In genomic region chr4:3042226-3042625, GRCh38 we compare ENCODE assay signal across 9 cellular contexts. TPM values are rescaled to one million over a fixed set of nuclear protein-coding genes. Genes with fewer than 3 reads are reported as not detected.
A peak's percentile ranks its signal among the peaks of the same experiment; 100 is the strongest.
DNase-seq lines count a peak whose midpoint lies in the region; ATAC-seq and TF ChIP-seq lines count a peak whose summit lies in the region.
"Had no signal": no experiment of that assay in that cellular context is flagged by ENCODE, and none has a peak within 500 bp of the region (broad histone marks: within the 10 kb centered on the region; RNA-seq: fewer than 3 reads in every experiment).

No MANE protein-coding gene starts in this region.

- no peak for TF ChIP-seq CTCF in Calu3 (IDR thresholded peaks at IDR 0.05; ENCODE audit: unreplicated experiment)
- no peak for TF ChIP-seq CTCF in PC-3 (conservative IDR thresholded peaks at IDR 0.05; ENCODE audit: low read depth, low read length)
- TF ChIP-seq CTCF in fibroblast of lung (conservative IDR thresholded peaks at IDR 0.05 in 1 of 2, IDR thresholded peaks at IDR 0.05 in 1 of 2; ENCODE audit: low read depth in 1 of 2, low read length in 2 of 2), result no peak
- no peak for TF ChIP-seq CTCF in gastrocnemius medialis (IDR thresholded peaks at IDR 0.05 in 4 of 5, conservative IDR thresholded peaks at IDR 0.05 in 1 of 5)

- DNase-seq in Calu3, result no peak
- no peak for DNase-seq in PC-3
- DNase-seq in fibroblast of lung (ENCODE audit: low read depth in 2 of 2), result no peak
- DNase-seq in gastrocnemius medialis, result no peak
- DNase-seq in NK-92 treated with Interleukin-12 subunit alpha and Interleukin-12 subunit beta, amount 100 ng/mL, for 24 hours (lab: John Stamatoyannopoulos, UW), result no peak
- DNase-seq in nucleus accumbens (lab: John Stamatoyannopoulos, UW), result no peak
- DNase-seq: NCI-H446 treated with DMSO at 0.1 percent for 48 hours had no signal

- H3K9me3 ChIP-seq in PC-3 (ENCODE audit: low read length) (no peaks in the 10 kb centered on the region), fibroblast of lung (ENCODE audit: control insufficient read depth, insufficient read depth, low read depth, low read length) (no peaks in the 10 kb centered on the region), gastrocnemius medialis (no peaks in the 10 kb centered on the region)

- H3K27ac ChIP-seq in PC-3 (ENCODE audit: low read length) (peak overlapping the region; percentile 81), fibroblast of lung (ENCODE audit: insufficient read depth, low read length) (no peak overlapping the region), gastrocnemius medialis (peak overlapping the region; percentile 71 to 87 (median 80))

- intact Hi-C loops in Calu3 (cut with micrococcal nuclease; ENCODE audit: unreplicated experiment), result no loop called here
- intact Hi-C loops in PC-3 (cut with micrococcal nuclease), result loop anchor here (2.0 kb wide), 1 partner anchor 33 kb away; the partner anchor contains the start of genes HTT and HTT-AS
- intact Hi-C loops in gastrocnemius medialis (cut with DNase I; ENCODE audit: low total_unique reads), result no loop called here

- no peak overlapping the region for H3K27ac Mint-ChIP-seq in Calu3 (ENCODE audit: unreplicated experiment)

- no peaks in the 10 kb centered on the region for H3K36me3 Mint-ChIP-seq in Calu3 (ENCODE audit: insufficient read depth, unreplicated experiment)

- H3K4me1 ChIP-seq in PC-3 (ENCODE audit: insufficient read depth, low read length), result peaks cover 16% of the 10 kb centered on the region
- H3K4me1 ChIP-seq in fibroblast of lung (ENCODE audit: control insufficient read depth, extremely low read depth, insufficient read depth, low read length), result peaks cover 7% of the 10 kb centered on the region
- peaks cover 18 to 19% of the 10 kb centered on the region in 2 donors for H3K4me1 ChIP-seq in gastrocnemius medialis

- no peaks in the 10 kb centered on the region for H3F3A ChIP-seq in PC-3 (ENCODE audit: low read length, unreplicated experiment)

- H2AFZ ChIP-seq in PC-3 (ENCODE audit: low read length) (peak overlapping the region; percentile 96), fibroblast of lung (ENCODE audit: low read length) (peak overlapping the region; percentile 87)

- in situ Hi-C loops in gastrocnemius medialis (cut with MboI; ENCODE audit: low sequenced_read_pairs in 4 of 4), result no loop called here

- H3K27me3 Mint-ChIP-seq in Calu3 (ENCODE audit: unreplicated experiment), result peaks cover 20% of the 10 kb centered on the region

- peak overlapping the region; percentile 89 for H3K4me2 ChIP-seq in PC-3 (ENCODE audit: low read length)
- H3K4me2 ChIP-seq in fibroblast of lung (ENCODE audit: extremely low read depth, insufficient read depth, low read length), result peak overlapping the region; percentile 39

- H3K9me2 ChIP-seq in PC-3 (replicated peaks; ENCODE audit: low read length), result no peaks in the 10 kb centered on the region

- H3K4me3 Mint-ChIP-seq in Calu3 (ENCODE audit: low read depth, unreplicated experiment), result peak overlapping the region; percentile 55

- H3K9ac ChIP-seq in PC-3 (ENCODE audit: low read length) (peak overlapping the region; percentile 85), fibroblast of lung (ENCODE audit: insufficient read depth, low read length) (no peak overlapping the region)

- H3K79me2 ChIP-seq in PC-3 (ENCODE audit: low read length) (peaks cover 3% of the 10 kb centered on the region; the same call in 1 of the 2 replicates), fibroblast of lung (ENCODE audit: control insufficient read depth, insufficient read depth, low read length) (no peaks in the 10 kb centered on the region)

- TF ChIP-seq POLR2A in gastrocnemius medialis (IDR thresholded peaks at IDR 0.05), result no peak

- H3K4me3 ChIP-seq in PC-3 (ENCODE audit: low read length) (peak overlapping the region; percentile 74), fibroblast of lung (replicated peaks in 1 of 4; ENCODE audit: control extremely low read depth in 1 of 4, insufficient read depth in 1 of 4, low read depth in 3 of 4, low read length in 4 of 4) (peak overlapping the region in 2 of 4 experiments; percentile 26 to 51), gastrocnemius medialis (peak overlapping the region; percentile 56 to 78 (median 57))

- BruUV-seq in Calu3 (replicated peaks; lab: Mats Ljungman, UMichigan) (no TSS peak), PC-3 (replicated peaks; lab: Mats Ljungman, UMichigan) (no TSS peak)

- POLR2A ChIA-PET in PC-3 (lab: Charles Lee; ENCODE audit: unreplicated experiment), result no interaction called here

- H3K27me3 ChIP-seq in PC-3 (ENCODE audit: low read length) (no peaks in the 10 kb centered on the region), fibroblast of lung (ENCODE audit: control insufficient read depth, insufficient read depth, low read length) (no peaks in the 10 kb centered on the region), gastrocnemius medialis (no peaks in the 10 kb centered on the region)

- peaks cover 11% of the 10 kb centered on the region for H3K4me1 Mint-ChIP-seq in Calu3 (ENCODE audit: low read depth, unreplicated experiment)

- H3K9me3 Mint-ChIP-seq in Calu3 (ENCODE audit: low read depth, unreplicated experiment), result no peaks in the 10 kb centered on the region

- H4K20me1 ChIP-seq in PC-3 (ENCODE audit: low read length) (no peaks in the 10 kb centered on the region), fibroblast of lung (ENCODE audit: control insufficient read depth, extremely low read depth, insufficient read depth, low read length) (no peaks in the 10 kb centered on the region)

- CTCF ChIA-PET in Calu3 (lab: Charles Lee) (no interaction called here), PC-3 (lab: Charles Lee) (interaction anchor here (0.6 kb wide), 1 partner anchor 64 kb away, joined by 3 read pairs; no protein-coding TSS in a partner anchor)

- ATAC-seq in PC-3 (no peak), gastrocnemius medialis (no peak), HG02642 (IDR thresholded peaks at IDR 0.05; ENCODE audit: poor library complexity, unreplicated experiment) (no peak), GM21723 (IDR thresholded peaks at IDR 0.05; ENCODE audit: unreplicated experiment) (no peak)

- H3K36me3 ChIP-seq in PC-3 (ENCODE audit: low read depth, low read length), result no peaks in the 10 kb centered on the region
- no peaks in the 10 kb centered on the region for H3K36me3 ChIP-seq in fibroblast of lung (ENCODE audit: control insufficient read depth, insufficient read depth, low read length)
- no peaks in the 10 kb centered on the region for H3K36me3 ChIP-seq in gastrocnemius medialis

RNA-seq across cellular contexts. Expression of gene HTT-AS, which starts 32.1 kb away (rescaled TPM):
- not detected in 2 replicates for total RNA-seq in Calu3 (2022)
- not detected in 2 replicates for total RNA-seq in PC-3 (2014; rRNA removed)
- not detected in 2 replicates for total RNA-seq in fibroblast of lung
- not detected in 2 replicates for polyA plus RNA-seq in fibroblast of lung
- polyA plus RNA-seq in fibroblast of lung (2012), result not detected in 2 replicates
- not detected in 2 replicates for polyA minus RNA-seq in fibroblast of lung (ENCODE audit: low replicate concordance)
- total RNA-seq in gastrocnemius medialis, result not detected

RNA-seq across cellular contexts. Expression of gene HTT, which starts 32.3 kb away (rescaled TPM):
- total RNA-seq in Calu3 (2022) (34.6 and 44.4 TPM in 2 replicates), PC-3 (2014; rRNA removed) (18.4 and 36.3 TPM in 2 replicates), fibroblast of lung (41.8 and 52.9 TPM in 2 replicates), gastrocnemius medialis (10 to 100 TPM; 23.5 to 73.0 (median 51.1) TPM)
- 13.2 and 19.2 TPM in 2 replicates for polyA plus RNA-seq in fibroblast of lung
- 15.5 and 18.1 TPM in 2 replicates for polyA plus RNA-seq in fibroblast of lung (2012)
- polyA minus RNA-seq in fibroblast of lung (ENCODE audit: low replicate concordance), result 172 and 236 TPM in 2 replicates
